Comparison of ENCODE assay signal across 8 cellular contexts in genomic region chr18:46028536-46028891, GRCh38. TPM values are rescaled to one million over a fixed set of nuclear protein-coding genes. Genes with fewer than 3 reads are reported as not detected.
DNase-seq lines count a peak whose midpoint lies in the region; ATAC-seq and TF ChIP-seq lines count a peak whose summit lies in the region.

No MANE protein-coding gene starts in this region.

- TF ChIP-seq EP300 in gastroesophageal sphincter (IDR thresholded peaks at IDR 0.05) (no peak), sigmoid colon (IDR thresholded peaks at IDR 0.05) (no peak)

- ATAC-seq in gastroesophageal sphincter (no peak), GM19035 (IDR thresholded peaks at IDR 0.05; ENCODE audit: unreplicated experiment) (no peak), HG03457 (IDR thresholded peaks at IDR 0.05; ENCODE audit: unreplicated experiment) (no peak)

- H3K9me3 ChIP-seq in WERI-Rb-1 (ENCODE audit: severe bottlenecking), result no peaks in the 10 kb centered on the region
- no peaks in the 10 kb centered on the region for H3K9me3 ChIP-seq in gastroesophageal sphincter
- H3K9me3 ChIP-seq in sigmoid colon, result no peaks in the 10 kb centered on the region

- intact Hi-C loops in sigmoid colon (cut with DNase I), result loop anchor here (2.0 kb wide), 1 partner anchor 44 kb away; the partner anchor contains the start of gene PSTPIP2

- no peak for TF ChIP-seq POLR2A in gastroesophageal sphincter (IDR thresholded peaks at IDR 0.05)
- no peak for TF ChIP-seq POLR2A in sigmoid colon (IDR thresholded peaks at IDR 0.05)

- H3K27ac ChIP-seq in WERI-Rb-1, result no peak overlapping the region
- peak overlapping the region in 3 of 4 donors; percentile 71 to 84 (median 77) for H3K27ac ChIP-seq in gastroesophageal sphincter
- H3K27ac ChIP-seq in sigmoid colon, result peak overlapping the region in 3 of 4 donors; percentile 71 to 77 (median 71)

- H3K27me3 ChIP-seq in WERI-Rb-1 (ENCODE audit: insufficient read depth, low read depth, severe bottlenecking) (no peaks in the 10 kb centered on the region), gastroesophageal sphincter (no peaks in the 10 kb centered on the region), sigmoid colon (no peaks in the 10 kb centered on the region)

- WGBS in gastroesophageal sphincter (ENCODE audit: low coverage in 1 of 2), 2 donors, result 41 to 55% methylated on average over 4 to 7 of the region's 7 CpGs
- WGBS in sigmoid colon, 2 donors, result 55 to 60% methylated on average over 7 of the region's 7 CpGs

- peaks cover 0 to 11% (median 0%) of the 10 kb centered on the region in 3 donors for H3K4me1 ChIP-seq in gastroesophageal sphincter
- peaks cover 0 to 14% (median 11%) of the 10 kb centered on the region in 4 donors for H3K4me1 ChIP-seq in sigmoid colon

- H3K36me3 ChIP-seq in WERI-Rb-1 (no peaks in the 10 kb centered on the region), gastroesophageal sphincter (no peaks in the 10 kb centered on the region), sigmoid colon (no peaks in the 10 kb centered on the region)

- TF ChIP-seq CTCF in GM12875 (IDR thresholded peaks at IDR 0.05; ENCODE audit: borderline replicate concordance, insufficient read depth, low read depth, low read length) (no peak), WERI-Rb-1 (IDR thresholded peaks at IDR 0.05; ENCODE audit: low read depth, low read length) (no peak), gastroesophageal sphincter (IDR thresholded peaks at IDR 0.05) (no peak), sigmoid colon (IDR thresholded peaks at IDR 0.05) (no peak)

- DNase-seq in WERI-Rb-1 (no peak), sigmoid colon (no peak), CD1c-positive myeloid dendritic cell (ENCODE audit: extremely low spot score) (no peak), NCI-H345 treated with DMSO at 0.1 percent for 48 hours (lab: John Stamatoyannopoulos, UW; ENCODE audit: unreplicated experiment) (no peak)

- peak overlapping the region; percentile 50 for H3K4me3 ChIP-seq in GM12875 (ENCODE audit: low read depth, low read length)
- H3K4me3 ChIP-seq in WERI-Rb-1 (ENCODE audit: low read depth, low read length), result peak overlapping the region; percentile 45
- peak overlapping the region; percentile 39 to 52 for H3K4me3 ChIP-seq in gastroesophageal sphincter
- peak overlapping the region; percentile 36 to 58 (median 54) for H3K4me3 ChIP-seq in sigmoid colon

RNA-seq across cellular contexts. Expression of gene PSTPIP2, which starts 43.5 kb away (rescaled TPM):
- total RNA-seq in gastroesophageal sphincter (10 to 100 TPM in 1 of 4 donors, 1 to 10 TPM in 3; 6.5 to 10.7 (median 8.7) TPM), sigmoid colon (10 to 100 TPM in 2 of 4 donors, 1 to 10 TPM in 2; 7.6 to 15.0 (median 10.8) TPM)
- polyA plus RNA-seq in sigmoid colon, result 1 to 10 TPM; 4.2 to 5.9 (median 5.1) TPM
